In genomic region chr4:7871356-7871755, GRCh38 we compare ENCODE assay signal across 18 cellular contexts.
DNase-seq lines count a peak whose midpoint lies in the region; ATAC-seq and TF ChIP-seq lines count a peak whose summit lies in the region.
"Had no signal": no experiment of that assay in that cellular context is flagged by ENCODE, and none has a peak within 500 bp of the region (broad histone marks: within the 10 kb centered on the region; RNA-seq: fewer than 3 reads in every experiment).

No MANE protein-coding gene starts in this region.

- TF ChIP-seq EP300 in SK-N-SH (IDR thresholded peaks at IDR 0.05; ENCODE audit: borderline replicate concordance in 1 of 2, low read depth in 1 of 2, low read length in 1 of 2) = no peak

- peak overlapping the region; percentile 61 for H3K4me2 ChIP-seq in SK-N-SH
- H3K4me2 ChIP-seq: GM23338 had no signal

- no peak overlapping the region for H2AFZ ChIP-seq in SK-N-SH (ENCODE audit: low read depth)
- H2AFZ ChIP-seq: GM23338 had no signal

- H3K4me3 Mint-ChIP-seq in nephron = peak overlapping the region in 2 of 3 experiments; percentile 79 to 84
- H3K4me3 Mint-ChIP-seq: GM23338, IgD-negative memory B cell, immature natural killer cell had no signal

- H3K4me3 ChIP-seq in SK-N-SH (ENCODE audit: low read depth in 2 of 2, low read length in 1 of 2) (peak overlapping the region; percentile 16 to 29; a peak in 1 of 4 replicates), coronary artery (peak overlapping the region; percentile 18), uterus (no peak overlapping the region)
- H3K4me3 ChIP-seq: GM23338, SK-N-MC had no signal

- CTCF ChIA-PET in SK-N-SH (lab: Yijun Ruan, JAX) = interaction anchor here (1.1 kb wide), 2 partner anchors 58 to 115 kb away, joined by 3 to 4 read pairs; no protein-coding TSS in a partner anchor

- no peak for TF ChIP-seq CTCF in SK-N-SH (IDR thresholded peaks at IDR 0.05)
- TF ChIP-seq CTCF in coronary artery (IDR thresholded peaks at IDR 0.05) = no peak
- no peak for TF ChIP-seq CTCF in nephron (IDR thresholded peaks at IDR 0.05; ENCODE audit: unreplicated experiment in 3 of 3)
- no peak for TF ChIP-seq CTCF in uterus (IDR thresholded peaks at IDR 0.05)

- intact Hi-C loops in uterus (cut with DNase I; ENCODE audit: low total_unique reads) = no loop called here

- H3K9ac ChIP-seq in SK-N-SH = peak overlapping the region; percentile 41

- H3K36me3 Mint-ChIP-seq in nephron (ENCODE audit: low read depth) = peaks cover 51% of the 10 kb centered on the region

- no peak for TF ChIP-seq RAD21 in SK-N-SH (IDR thresholded peaks at IDR 0.05; ENCODE audit: low read length)

- H3K36me3 ChIP-seq in SK-N-SH (replicated peaks in 1 of 2; ENCODE audit: control insufficient read depth in 1 of 2, insufficient read depth in 2 of 2, low read length in 1 of 2) = peaks cover 29 to 56% of the 10 kb centered on the region in 2 experiments
- H3K36me3 ChIP-seq in uterus = no peaks in the 10 kb centered on the region

- H3K27ac Mint-ChIP-seq in nephron = peak overlapping the region; percentile 42 to 60 (median 60)
- H3K27ac Mint-ChIP-seq: GM23338, IgD-negative memory B cell, immature natural killer cell had no signal

- peaks cover 25% of the 10 kb centered on the region for H4K20me1 ChIP-seq in SK-N-SH (ENCODE audit: insufficient read depth)

- peaks cover 59% of the 10 kb centered on the region for H3F3A ChIP-seq in SK-N-SH (replicated peaks; ENCODE audit: insufficient read depth)

- DNase-seq in SK-N-SH (no peak), coronary artery (ENCODE audit: low spot score) (no peak), uterus (no peak)
- DNase-seq: activated effector memory CD4-positive, alpha-beta T cell treated with anti-CD3 and anti-CD28 coated beads, Interleukin-2, amount 50 U/mL, for 16 hours; aorta; Caco-2; effector memory CD4-positive, alpha-beta T cell; immature natural killer cell; NCI-H1048; NCI-H345 had no signal

- peaks cover 99% of the 10 kb centered on the region for H3K79me2 ChIP-seq in SK-N-SH (ENCODE audit: insufficient read depth)

- H3K9me3 Mint-ChIP-seq in nephron = no peaks in the 10 kb centered on the region
- H3K9me3 Mint-ChIP-seq: immature natural killer cell had no signal

- no peaks in the 10 kb centered on the region for H3K27me3 ChIP-seq in SK-N-SH (ENCODE audit: insufficient read depth)
- no peaks in the 10 kb centered on the region for H3K27me3 ChIP-seq in uterus

- 93% methylated on average over 15 of the region's 16 CpGs for WGBS in SK-N-SH (ENCODE audit: low lambda C conversion rate)

- H3K4me1 ChIP-seq in SK-N-SH (ENCODE audit: control insufficient read depth in 1 of 2, insufficient read depth in 2 of 2, low read depth in 1 of 2, low read length in 1 of 2) (peaks cover 18 to 43% of the 10 kb centered on the region in 2 experiments), uterus (no peaks in the 10 kb centered on the region)
- H3K4me1 ChIP-seq: Caco-2 had no signal

- H3K4me1 Mint-ChIP-seq in nephron = peaks cover 58% of the 10 kb centered on the region

- no peak for ATAC-seq in SK-N-SH treated with all-trans-retinoic acid at 6 μM for 48 hours
- ATAC-seq in GM21526 (IDR thresholded peaks at IDR 0.05; ENCODE audit: low FRiP score, unreplicated experiment) = no peak
- ATAC-seq in GM19467 (IDR thresholded peaks at IDR 0.05; ENCODE audit: unreplicated experiment) = no peak
- ATAC-seq in HG02885 (IDR thresholded peaks at IDR 0.05; ENCODE audit: poor library complexity, unreplicated experiment) = no peak
- ATAC-seq: GM23338 had no signal

- H3K27ac ChIP-seq in SK-N-SH (ENCODE audit: low read depth in 2 of 2, low read length in 1 of 2) (peak overlapping the region; percentile 82 to 86), coronary artery (peak overlapping the region in 1 of 2 donors; percentile 59), uterus (peak overlapping the region; percentile 3 to 62)
- H3K27ac ChIP-seq: SK-N-MC had no signal

- H3K9me3 ChIP-seq in SK-N-SH = no peaks in the 10 kb centered on the region
- H3K9me3 ChIP-seq in uterus = no peaks in the 10 kb centered on the region
- H3K9me3 ChIP-seq: Caco-2 had no signal

- no peaks in the 10 kb centered on the region for H3K9me2 ChIP-seq in SK-N-SH

- no peaks in the 10 kb centered on the region for H3K27me3 Mint-ChIP-seq in nephron (ENCODE audit: low read depth)
- H3K27me3 Mint-ChIP-seq: IgD-negative memory B cell had no signal

- POLR2A ChIA-PET in SK-N-SH (lab: Yijun Ruan, JAX) = interaction anchor here (0.8 kb wide), 1 partner anchor 31 kb away, joined by 4 read pairs; no protein-coding TSS in a partner anchor

- TF ChIP-seq POLR2A in uterus (IDR thresholded peaks at IDR 0.05) = no peak

TF ChIP-seq in SK-N-SH, 30 proteins besides CTCF, POLR2A, EP300 and RAD21:
- TF ChIP-seq ELF1 (IDR thresholded peaks at IDR 0.05) (no peak), RXRA (IDR thresholded peaks at IDR 0.05; ENCODE audit: borderline replicate concordance, low read depth) (no peak), RFX5 (IDR thresholded peaks at IDR 0.05; ENCODE audit: low read length) (no peak)

TF ChIP-seq in SK-N-SH treated with all-trans-retinoic acid at 6 μM for 48 hours, 23 proteins besides CTCF, POLR2A, EP300 and RAD21:
- TF ChIP-seq ZFP30 (CRISPR knock-in tag; IDR thresholded peaks at IDR 0.05) (no peak), PPARA (CRISPR knock-in tag; IDR thresholded peaks at IDR 0.05; ENCODE audit: borderline replicate concordance) (no peak), ARNTL (CRISPR knock-in tag; IDR thresholded peaks at IDR 0.05; ENCODE audit: borderline replicate concordance, low read depth) (no peak)
TF ChIP-seq in SK-N-SH treated with all-trans-retinoic acid at 6 μM for 48 hours: peak in this region for 0.

Comparison
In these comparisons a context has a peak if more than half of its experiments do, and no peak if none do; other contexts are left out.
1. H3K4me3 ChIP-seq: peak in SK-N-SH (2 of 2) and coronary artery (single experiment); none in uterus (0 of 2).